14 cellular contexts compared by ENCODE assay signal in the genomic region with DNA sequence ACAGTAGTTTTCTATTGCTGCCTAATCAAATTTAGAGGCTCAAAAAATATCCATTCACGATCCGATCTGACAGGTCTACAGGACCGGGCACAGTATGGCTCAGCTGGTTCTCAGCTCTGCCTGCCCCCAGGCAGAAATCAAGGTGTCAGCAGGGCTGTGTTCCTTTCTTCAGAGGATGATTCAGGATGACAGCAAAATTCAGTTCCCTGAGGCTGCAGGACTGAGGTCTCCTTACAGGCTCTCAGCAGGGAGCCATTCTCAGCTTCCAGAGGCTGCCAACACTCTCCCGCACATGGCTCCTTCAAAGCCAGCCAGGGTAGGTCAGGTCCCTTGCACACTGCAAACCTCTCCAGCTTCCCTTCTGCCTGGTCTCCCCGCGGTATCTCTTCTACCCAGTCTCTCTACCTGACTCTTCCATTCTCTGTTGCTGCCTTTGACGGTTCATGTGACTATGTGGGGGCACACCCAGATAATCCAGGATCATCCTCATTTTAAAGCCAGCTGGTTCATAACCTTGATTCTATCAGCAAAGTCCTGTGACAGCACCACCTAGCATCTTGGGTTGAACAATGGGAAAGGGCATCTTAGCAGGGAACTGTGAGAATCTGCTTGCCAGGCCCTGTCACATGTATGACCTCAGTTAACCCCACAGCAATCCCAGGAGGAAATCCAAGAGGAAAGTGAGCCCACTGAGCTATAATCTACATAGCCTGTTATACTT. TPM values are rescaled to one million over a fixed set of nuclear protein-coding genes. Genes with fewer than 3 reads are reported as not detected.
DNase-seq lines count a peak whose midpoint lies in the region; ATAC-seq and TF ChIP-seq lines count a peak whose summit lies in the region.
"Had no signal": no experiment of that assay in that cellular context is flagged by ENCODE, and none has a peak within 500 bp of the region (broad histone marks: within the 10 kb centered on the region; RNA-seq: fewer than 3 reads in every experiment).

No MANE protein-coding gene starts in this region.

- no peak for DNase-seq in CD4-positive, alpha-beta T cell
- DNase-seq in ELF-1 (ENCODE audit: low read depth, low spot score): peak; percentile 93
- peak; percentile 74 for DNase-seq in WERI-Rb-1
- no peak for DNase-seq in glutamatergic neuron
- DNase-seq in NCI-H1105 treated with DMSO at 0.1 percent for 48 hours (lab: John Stamatoyannopoulos, UW): no peak
- no peak for DNase-seq in stimulated activated CD4-positive, alpha-beta T cell treated with anti-CD3 and anti-CD28 coated beads, Interleukin-2, amount 100 ng/mL, for 24 hours
- DNase-seq in posterior vena cava (ENCODE audit: low spot score): no peak
- DNase-seq: Caco-2, colonic mucosa, kidney glomerular epithelial cell, naive B cell, NCI-H526, SJCRH30 had no signal

- no peak for ATAC-seq in CD4-positive, alpha-beta T cell (ENCODE audit: poor library complexity)
- ATAC-seq in HG03457 (IDR thresholded peaks at IDR 0.05; ENCODE audit: unreplicated experiment): no peak

- peaks cover 74% of the 10 kb centered on the region for H3K4me1 Mint-ChIP-seq in CD4-positive, alpha-beta T cell (ENCODE audit: low read depth)
- peaks cover 12% of the 10 kb centered on the region for H3K4me1 Mint-ChIP-seq in glutamatergic neuron (ENCODE audit: low read depth, unreplicated experiment)

- H3K36me3 Mint-ChIP-seq in CD4-positive, alpha-beta T cell (ENCODE audit: low read depth): peaks cover 66% of the 10 kb centered on the region
- H3K36me3 Mint-ChIP-seq in glutamatergic neuron (ENCODE audit: unreplicated experiment): peaks cover 19% of the 10 kb centered on the region

- no peaks in the 10 kb centered on the region for H3K9me3 ChIP-seq in CD4-positive, alpha-beta T cell (ENCODE audit: control insufficient read depth, low read length)
- H3K9me3 ChIP-seq in WERI-Rb-1 (ENCODE audit: severe bottlenecking): no peaks in the 10 kb centered on the region
- H3K9me3 ChIP-seq: Caco-2, colonic mucosa, SJCRH30 had no signal

- POLR2A ChIA-PET in CD4-positive, alpha-beta T cell (lab: Charles Lee): interaction anchor here (1.1 to 3.1 kb wide), 2 partner anchors 16 to 50 kb away, joined by 3 to 22 read pairs; partner anchors contain the start of gene UXS1

- H3K9me3 Mint-ChIP-seq in CD4-positive, alpha-beta T cell: no peaks in the 10 kb centered on the region
- no peaks in the 10 kb centered on the region for H3K9me3 Mint-ChIP-seq in glutamatergic neuron (ENCODE audit: unreplicated experiment)
- H3K9me3 Mint-ChIP-seq: naive B cell had no signal

- CTCF ChIA-PET in CD4-positive, alpha-beta T cell (lab: Charles Lee): interaction anchor here (2.0 kb wide), 1 partner anchor 17 kb away, joined by 6 read pairs; no protein-coding TSS in a partner anchor

- peaks cover 14% of the 10 kb centered on the region for H3K36me3 ChIP-seq in WERI-Rb-1
- H3K36me3 ChIP-seq: colonic mucosa had no signal

- no peak overlapping the region for H3K4me3 Mint-ChIP-seq in CD4-positive, alpha-beta T cell
- no peak overlapping the region for H3K4me3 Mint-ChIP-seq in glutamatergic neuron (ENCODE audit: unreplicated experiment)
- H3K4me3 Mint-ChIP-seq: naive B cell had no signal

- H3K27me3 Mint-ChIP-seq in CD4-positive, alpha-beta T cell: no peaks in the 10 kb centered on the region
- H3K27me3 Mint-ChIP-seq in glutamatergic neuron (ENCODE audit: unreplicated experiment): no peaks in the 10 kb centered on the region
- H3K27me3 Mint-ChIP-seq: naive B cell had no signal

- no peaks in the 10 kb centered on the region for H3K27me3 ChIP-seq in CD4-positive, alpha-beta T cell (ENCODE audit: control insufficient read depth, insufficient read depth, low read length)
- no peaks in the 10 kb centered on the region for H3K27me3 ChIP-seq in WERI-Rb-1 (ENCODE audit: insufficient read depth, low read depth, severe bottlenecking)
- H3K27me3 ChIP-seq: colonic mucosa, SJCRH30 had no signal

- no peak overlapping the region for H3K4me3 ChIP-seq in WERI-Rb-1 (ENCODE audit: low read depth, low read length)
- H3K4me3 ChIP-seq: colonic mucosa, SJCRH30 had no signal

- intact Hi-C loops in CD4-positive, alpha-beta T cell (cut with DNase I, micrococcal nuclease): loop anchor here in 1 of 2 experiments (10.0 kb wide), 1 partner anchor 51 kb away; the partner anchor contains the start of gene UXS1
- intact Hi-C loops in posterior vena cava (cut with DNase I): no loop called here

- peak overlapping the region; percentile 85 for H3K27ac Mint-ChIP-seq in CD4-positive, alpha-beta T cell
- peak overlapping the region; percentile 87 for H3K27ac Mint-ChIP-seq in glutamatergic neuron (ENCODE audit: unreplicated experiment)

- TF ChIP-seq CTCF in CD4-positive, alpha-beta T cell (IDR thresholded peaks at IDR 0.05): no peak
- TF ChIP-seq CTCF in WERI-Rb-1 (IDR thresholded peaks at IDR 0.05; ENCODE audit: low read depth, low read length): no peak
- TF ChIP-seq CTCF in glutamatergic neuron (IDR thresholded peaks at IDR 0.05; ENCODE audit: partially characterized antibody, unreplicated experiment): no peak

- H3K27ac ChIP-seq in CD4-positive, alpha-beta T cell (ENCODE audit: low read depth, low read length): no peak overlapping the region
- peak overlapping the region; percentile 36 for H3K27ac ChIP-seq in WERI-Rb-1
- H3K27ac ChIP-seq: colonic mucosa, SJCRH30 had no signal

RNA-seq across cellular contexts. Expression of gene UXS1, which starts 50.4 kb away (rescaled TPM):
- 10 to 100 TPM; 59.3 to 67.1 TPM for total RNA-seq in CD4-positive, alpha-beta T cell
- total RNA-seq in glutamatergic neuron (ENCODE audit: unreplicated experiment): 68.3 TPM
- total RNA-seq in posterior vena cava: 10 to 100 TPM; 18.7 to 22.0 TPM

Comparison
In these comparisons a context has a peak if more than half of its experiments do, and no peak if none do; other contexts are left out.
1. DNase-seq: peak in ELF-1 (single experiment) and WERI-Rb-1 (single experiment); none in CD4-positive, alpha-beta T cell (0 of 10), glutamatergic neuron (single experiment), NCI-H1105 treated with DMSO at 0.1 percent for 48 hours (single experiment), stimulated activated CD4-positive, alpha-beta T cell treated with anti-CD3 and anti-CD28 coated beads, Interleukin-2, amount 100 ng/mL, for 24 hours (0 of 2) and posterior vena cava (single experiment).